In genomic region chr15:45842151-45842550, GRCh38 we compare ENCODE assay signal across 18 cellular contexts.
DNase-seq lines count a peak whose midpoint lies in the region; ATAC-seq and TF ChIP-seq lines count a peak whose summit lies in the region.
"Had no signal": no experiment of that assay in that cellular context is flagged by ENCODE, and none has a peak within 500 bp of the region (broad histone marks: within the 10 kb centered on the region; RNA-seq: fewer than 3 reads in every experiment).

No MANE protein-coding gene starts in this region.

- H3K4me1 ChIP-seq in mucosa of descending colon (ENCODE audit: low read depth): peaks cover 3% of the 10 kb centered on the region
- peaks cover 0 to 13% (median 8%) of the 10 kb centered on the region in 4 donors for H3K4me1 ChIP-seq in transverse colon
- H3K4me1 ChIP-seq: HAP-1, Peyer's patch, SJCRH30 had no signal

- no peaks in the 10 kb centered on the region for H3K27me3 ChIP-seq in transverse colon
- no peaks in the 10 kb centered on the region for H3K27me3 ChIP-seq in WERI-Rb-1 (ENCODE audit: insufficient read depth, low read depth, severe bottlenecking)
- H3K27me3 ChIP-seq: Peyer's patch, SJCRH30 had no signal

- peak; percentile 99 for ATAC-seq in mucosa of descending colon

- 57% methylated on average over 1 of the region's 1 CpG; no CpG with 5 or more reads in 1 of the 2 donors for WGBS in transverse colon (ENCODE audit: low coverage in 1 of 2), 2 donors

- H3K36me3 ChIP-seq in mucosa of descending colon (ENCODE audit: low read depth) (no peaks in the 10 kb centered on the region), transverse colon (no peaks in the 10 kb centered on the region), WERI-Rb-1 (no peaks in the 10 kb centered on the region)
- H3K36me3 ChIP-seq: HAP-1, Peyer's patch, SJCRH30 had no signal

- intact Hi-C loops in mucosa of descending colon (cut with DNase I, micrococcal nuclease): no loop called here
- intact Hi-C loops in transverse colon (cut with DNase I; ENCODE audit: low total_unique reads): no loop called here

- in situ Hi-C loops in transverse colon (cut with MboI; ENCODE audit: low pct_ligation_motif_present in 1 of 4, low pct_unique_long_range_greater_than_20kb in 1 of 4, low sequenced_read_pairs in 3 of 4): no loop called here

- DNase-seq in HuH-7 (ENCODE audit: low spot score) (peak; percentile 8), kidney tubule cell (ENCODE audit: low spot score) (peak; percentile 53), mucosa of descending colon (peak in 1 of 3 donors; percentile 60), transverse colon (peak; percentile 18), SW480 (ENCODE audit: low spot score) (no peak), NCI-H146 (lab: John Stamatoyannopoulos, UW) (no peak), WERI-Rb-1 (no peak)
- DNase-seq: CD4-positive, CD25-positive, alpha-beta regulatory T cell; DMS 273 treated with DMSO at 0.1 percent for 48 hours; GM23248; NCI-H1105; NCI-H2029 treated with DMSO at 0.1 percent for 48 hours; NCI-H345; NCI-H524; NCI-H774; Peyer's patch; SJCRH30 had no signal

- TF ChIP-seq CTCF in mucosa of descending colon (IDR thresholded peaks at IDR 0.05): no peak
- TF ChIP-seq CTCF in transverse colon (IDR thresholded peaks at IDR 0.05): no peak
- no peak for TF ChIP-seq CTCF in WERI-Rb-1 (IDR thresholded peaks at IDR 0.05; ENCODE audit: low read depth, low read length)

- no peak for TF ChIP-seq EP300 in transverse colon (IDR thresholded peaks at IDR 0.05; ENCODE audit: low read depth)

- H3K9me3 ChIP-seq in mucosa of descending colon: no peaks in the 10 kb centered on the region
- H3K9me3 ChIP-seq in transverse colon: no peaks in the 10 kb centered on the region
- no peaks in the 10 kb centered on the region for H3K9me3 ChIP-seq in WERI-Rb-1 (ENCODE audit: severe bottlenecking)
- H3K9me3 ChIP-seq: HAP-1, Peyer's patch, SJCRH30 had no signal

- H3K4me3 ChIP-seq in mucosa of descending colon: no peak overlapping the region
- no peak overlapping the region for H3K4me3 ChIP-seq in transverse colon
- H3K4me3 ChIP-seq in WERI-Rb-1 (ENCODE audit: low read depth, low read length): no peak overlapping the region
- H3K4me3 ChIP-seq: GM23248, HAP-1, Peyer's patch, SJCRH30 had no signal

- no peak for TF ChIP-seq POLR2A in transverse colon (IDR thresholded peaks at IDR 0.05)

- H3K27ac ChIP-seq in transverse colon (no peak overlapping the region), WERI-Rb-1 (no peak overlapping the region)
- H3K27ac ChIP-seq: GM23248, Peyer's patch, SJCRH30 had no signal

Comparison
In these comparisons a context has a peak if more than half of its experiments do, and no peak if none do; other contexts are left out.
1. DNase-seq: peak in HuH-7 (single experiment), kidney tubule cell (single experiment) and transverse colon (single experiment); none in SW480 (single experiment), NCI-H146 (single experiment) and WERI-Rb-1 (single experiment).